In the genomic region with DNA sequence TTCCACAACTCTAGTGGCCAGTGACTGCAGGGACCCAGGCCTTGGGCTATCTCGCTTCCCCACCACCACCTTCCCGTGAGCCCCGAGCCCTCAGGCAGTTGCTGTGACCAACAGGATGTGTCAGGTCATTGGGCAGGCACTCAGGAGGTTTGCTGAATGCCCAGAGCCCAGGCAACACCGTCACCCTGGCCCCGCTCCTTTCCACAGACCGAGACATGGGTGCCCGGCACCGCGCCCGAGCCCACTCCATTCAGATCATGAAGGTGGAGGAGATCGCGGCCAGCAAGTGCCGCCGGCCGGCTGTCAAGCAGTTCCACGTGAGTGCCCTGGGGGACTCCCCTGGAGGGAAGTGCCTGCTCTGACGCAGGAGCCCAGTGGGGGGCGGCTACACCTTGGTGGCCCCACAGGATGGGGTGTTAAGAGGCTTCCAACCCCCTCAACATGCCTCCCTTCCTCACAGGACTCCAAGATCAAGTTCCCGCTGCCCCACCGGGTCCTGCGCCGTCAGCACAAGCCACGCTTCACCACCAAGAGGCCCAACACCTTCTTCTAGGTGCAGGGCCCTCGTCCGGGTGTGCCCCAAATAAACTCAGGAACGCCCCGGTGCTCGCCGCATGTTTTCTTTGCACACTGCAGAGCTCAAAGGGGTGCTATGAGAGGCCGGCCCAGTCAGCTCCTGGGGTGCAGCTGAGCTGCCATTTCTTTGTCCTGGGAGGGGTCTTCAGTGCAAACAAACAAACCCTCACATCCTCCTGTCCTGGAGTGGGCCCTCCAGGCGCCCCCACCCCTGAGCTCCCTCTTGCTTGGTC, we compare ENCODE assay signal across 9 cellular contexts. TPM values are rescaled to one million over a fixed set of nuclear protein-coding genes. Genes with fewer than 3 reads are reported as not detected.
DNase-seq lines count a peak whose midpoint lies in the region; TF ChIP-seq lines count a peak whose summit lies in the region.
"Had no signal": no experiment of that assay in that cellular context is flagged by ENCODE, and none has a peak within 500 bp of the region (broad histone marks: within the 10 kb centered on the region; RNA-seq: fewer than 3 reads in every experiment).

No MANE protein-coding gene starts in this region.

- H3K23ac ChIP-seq in H9 (ENCODE audit: insufficient read length, low read depth, low read length): no peak overlapping the region

- no peak overlapping the region for H2BK20ac ChIP-seq in H9 (ENCODE audit: low read depth, low read length, poor library complexity, severe bottlenecking)

- no peak overlapping the region for H3K27ac ChIP-seq in H9 (ENCODE audit: insufficient read length, low read depth, low read length)
- H3K27ac ChIP-seq in neural progenitor cell: no peak overlapping the region

- no peak overlapping the region for H4K8ac ChIP-seq in H9 (replicated peaks; ENCODE audit: insufficient read length, low read depth, low read length)

- H3K4me3 ChIP-seq in neural progenitor cell: no peak overlapping the region

- no peak overlapping the region for H3K9ac ChIP-seq in H9 (ENCODE audit: extremely low read depth, insufficient read length, low read length)
- no peak overlapping the region for H3K9ac ChIP-seq in neural progenitor cell

- intact Hi-C loops in activated T-helper 2 cell treated with anti-CD3 and anti-CD28 coated beads, Interferon-gamma antibody, Interleukin-2, Interleukin-4, amounts not matched to agents 10 μg/mL and 5 μg/mL and 100 μg/mL, durations not matched to agents 14 hours and 24 hours and 36 hours (cut with micrococcal nuclease): no loop called here

- H2BK120ac ChIP-seq in H9 (ENCODE audit: low read depth, low read length, poor library complexity, severe bottlenecking): no peak overlapping the region

- peak overlapping the region; percentile 56 to 99; a peak in 4 of 5 replicates for H3K4me3 Mint-ChIP-seq in H9
- peak overlapping the region; percentile 67 for H3K4me3 Mint-ChIP-seq in activated T-helper 2 cell treated with anti-CD3 and anti-CD28 coated beads, Interferon-gamma antibody, Interleukin-2, Interleukin-4, amounts not matched to agents 10 μg/mL and 5 μg/mL and 100 μg/mL, durations not matched to agents 14 hours and 24 hours and 36 hours (ENCODE audit: low read depth)
- H3K4me3 Mint-ChIP-seq in neural progenitor cell: peak overlapping the region; percentile 62

- no CpG with 5 or more reads among the region's 31 CpGs for WGBS in H9 (ENCODE audit: extremely low coverage, insufficient read length, low lambda C conversion rate)

- H3K9me3 ChIP-seq in H9 (ENCODE audit: control insufficient read depth, low read depth, low read length): no peaks in the 10 kb centered on the region
- H3K9me3 ChIP-seq in neural progenitor cell (ENCODE audit: low read depth): no peaks in the 10 kb centered on the region

- H2AK5ac ChIP-seq in H9 (ENCODE audit: insufficient read length, low read length): no peak overlapping the region

- H3F3A ChIP-seq in neural progenitor cell (ENCODE audit: low read depth): peaks cover 61% of the 10 kb centered on the region

- no peak overlapping the region for H3K14ac ChIP-seq in H9 (ENCODE audit: insufficient read depth, low read length)

- peaks cover 9% of the 10 kb centered on the region for H3K27me3 Mint-ChIP-seq in H9 (ENCODE audit: low read depth)
- H3K27me3 Mint-ChIP-seq in activated T-helper 2 cell treated with anti-CD3 and anti-CD28 coated beads, Interferon-gamma antibody, Interleukin-2, Interleukin-4, amounts not matched to agents 10 μg/mL and 5 μg/mL and 100 μg/mL, durations not matched to agents 14 hours and 24 hours and 36 hours (ENCODE audit: low read depth): no peaks in the 10 kb centered on the region
- H3K27me3 Mint-ChIP-seq in neural progenitor cell (ENCODE audit: insufficient read depth, low read depth): peaks cover 16% of the 10 kb centered on the region

- H3K4me1 ChIP-seq in H9 (ENCODE audit: insufficient read depth, low read length): no peaks in the 10 kb centered on the region
- H3K4me1 ChIP-seq in neural progenitor cell: peaks cover 7% of the 10 kb centered on the region

- peaks cover 4% of the 10 kb centered on the region for H3K36me3 ChIP-seq in neural progenitor cell

- H3K79me1 ChIP-seq in H9 (ENCODE audit: insufficient read depth, low read depth, low read length, poor library complexity, severe bottlenecking): peaks cover 7% of the 10 kb centered on the region

- H3K79me2 ChIP-seq in H9 (ENCODE audit: insufficient read depth, low read length): peaks cover 16% of the 10 kb centered on the region; the same call in 1 of the 2 replicates
- H3K79me2 ChIP-seq in neural progenitor cell (ENCODE audit: low read depth): peaks cover 32% of the 10 kb centered on the region

- no peak overlapping the region for H2BK15ac ChIP-seq in H9 (ENCODE audit: low read depth, low read length)

- H4K20me1 ChIP-seq in H9 (ENCODE audit: control insufficient read depth, insufficient read depth, insufficient read length): no peaks in the 10 kb centered on the region
- peaks cover 52% of the 10 kb centered on the region for H4K20me1 ChIP-seq in neural progenitor cell (ENCODE audit: low read depth)

- no peak overlapping the region for H3K56ac ChIP-seq in H9 (ENCODE audit: insufficient read length, low read depth, low read length)

- H3K4me1 Mint-ChIP-seq in H9 (peaks cover 13 to 33% of the 10 kb centered on the region in 2 experiments), neural progenitor cell (peaks cover 25% of the 10 kb centered on the region)
- H3K4me1 Mint-ChIP-seq in activated T-helper 2 cell treated with anti-CD3 and anti-CD28 coated beads, Interferon-gamma antibody, Interleukin-2, Interleukin-4, amounts not matched to agents 10 μg/mL and 5 μg/mL and 100 μg/mL, durations not matched to agents 14 hours and 24 hours and 36 hours (ENCODE audit: low read depth): peaks cover 14% of the 10 kb centered on the region

- no peak overlapping the region for H3T11ph ChIP-seq in H9 (ENCODE audit: low read length)

- H3K36me3 Mint-ChIP-seq in H9 (ENCODE audit: insufficient read depth in 1 of 3, low read depth in 3 of 3): peaks cover 40 to 64% (median 51%) of the 10 kb centered on the region in 3 experiments
- peaks cover 62% of the 10 kb centered on the region for H3K36me3 Mint-ChIP-seq in activated T-helper 2 cell treated with anti-CD3 and anti-CD28 coated beads, Interferon-gamma antibody, Interleukin-2, Interleukin-4, amounts not matched to agents 10 μg/mL and 5 μg/mL and 100 μg/mL, durations not matched to agents 14 hours and 24 hours and 36 hours (ENCODE audit: low read depth)
- H3K36me3 Mint-ChIP-seq in neural progenitor cell: peaks cover 32% of the 10 kb centered on the region

- no peak overlapping the region for H4K5ac ChIP-seq in H9 (ENCODE audit: insufficient read length, low read depth, low read length)

- H3K27me3 ChIP-seq in H9 (ENCODE audit: insufficient read depth, low read length): no peaks in the 10 kb centered on the region
- no peaks in the 10 kb centered on the region for H3K27me3 ChIP-seq in neural progenitor cell

- no peak overlapping the region for H2BK5ac ChIP-seq in H9 (ENCODE audit: insufficient read length, low read length)

- H3K4me2 ChIP-seq in H9 (ENCODE audit: insufficient read depth, insufficient read length, low read length) (no peak overlapping the region), neural progenitor cell (no peak overlapping the region)

- no peak overlapping the region for H3K4ac ChIP-seq in H9 (ENCODE audit: low read depth, low read length)

- H2AFZ ChIP-seq in H9 (ENCODE audit: low read length): no peak overlapping the region
- H2AFZ ChIP-seq in neural progenitor cell (replicated peaks): no peak overlapping the region

- peaks cover 4% of the 10 kb centered on the region for H3K23me2 ChIP-seq in H9 (ENCODE audit: insufficient read length, low read depth, low read length, poor library complexity, severe bottlenecking)

- peaks cover 0 to 2% of the 10 kb centered on the region in 2 experiments; a peak in 2 of 5 replicates for H3K9me3 Mint-ChIP-seq in H9
- H3K9me3 Mint-ChIP-seq in activated T-helper 2 cell treated with anti-CD3 and anti-CD28 coated beads, Interferon-gamma antibody, Interleukin-2, Interleukin-4, amounts not matched to agents 10 μg/mL and 5 μg/mL and 100 μg/mL, durations not matched to agents 14 hours and 24 hours and 36 hours: no peaks in the 10 kb centered on the region
- no peaks in the 10 kb centered on the region for H3K9me3 Mint-ChIP-seq in neural progenitor cell

- DNase-seq in ELF-1 (ENCODE audit: low read depth, low spot score): peak; percentile 21
- no peak for DNase-seq in H9
- DNase-seq in activated T-helper 2 cell treated with anti-CD3 and anti-CD28 coated beads, Interferon-gamma antibody, Interleukin-2, Interleukin-4, amounts not matched to agents 10 μg/mL and 5 μg/mL and 100 μg/mL, durations not matched to agents 14 hours and 24 hours and 36 hours (ENCODE audit: low spot score): no peak
- no peak for DNase-seq in neural progenitor cell (ENCODE audit: low spot score)
- DNase-seq in kidney tubule cell (ENCODE audit: low spot score): no peak
- no peak for DNase-seq in GOT3 (lab: John Stamatoyannopoulos, UW)
- DNase-seq in NCI-H187 treated with DMSO at 0.1 percent for 48 hours (lab: John Stamatoyannopoulos, UW): no peak
- DNase-seq: hippocampal formation had no signal

- TF ChIP-seq CTCF in H9 (conservative IDR thresholded peaks at IDR 0.05): no peak
- no peak for TF ChIP-seq CTCF in neural progenitor cell (IDR thresholded peaks at IDR 0.05)

- H4K91ac ChIP-seq in H9 (ENCODE audit: insufficient read length, low read depth, low read length): no peak overlapping the region

- no peak overlapping the region for H3K18ac ChIP-seq in H9 (ENCODE audit: insufficient read length, low read depth, low read length)

- H3K27ac Mint-ChIP-seq in H9 (peak overlapping the region; percentile 79 to 96 (median 94)), neural progenitor cell (no peak overlapping the region)
- H3K27ac Mint-ChIP-seq in activated T-helper 2 cell treated with anti-CD3 and anti-CD28 coated beads, Interferon-gamma antibody, Interleukin-2, Interleukin-4, amounts not matched to agents 10 μg/mL and 5 μg/mL and 100 μg/mL, durations not matched to agents 14 hours and 24 hours and 36 hours: peak overlapping the region; percentile 73

- no peak overlapping the region for H2BK12ac ChIP-seq in H9 (ENCODE audit: insufficient read length, low read depth, low read length)

RNA-seq across cellular contexts. Expression of a gene that starts 3.2 kb away (rescaled TPM):
- total RNA-seq in H9 (2021): 2,837 and 2,851 TPM in 2 replicates
- total RNA-seq in activated T-helper 2 cell treated with anti-CD3 and anti-CD28 coated beads, Interferon-gamma antibody, Interleukin-2, Interleukin-4, amounts not matched to agents 10 μg/mL and 5 μg/mL and 100 μg/mL, durations not matched to agents 14 hours and 24 hours and 36 hours: 2,784 and 2,842 TPM in 2 replicates
- 975 and 1,520 TPM in 2 replicates for total RNA-seq in neural progenitor cell (ENCODE audit: low replicate concordance)

RNA-seq across cellular contexts. Expression of a gene that starts 8.8 kb away (rescaled TPM):
- 1.7 and 1.8 TPM in 2 replicates for total RNA-seq in H9 (2021)
- total RNA-seq in activated T-helper 2 cell treated with anti-CD3 and anti-CD28 coated beads, Interferon-gamma antibody, Interleukin-2, Interleukin-4, amounts not matched to agents 10 μg/mL and 5 μg/mL and 100 μg/mL, durations not matched to agents 14 hours and 24 hours and 36 hours: 0.69 and 0.75 TPM in 2 replicates
- 0.37 and 0.51 TPM in 2 replicates for total RNA-seq in neural progenitor cell (ENCODE audit: low replicate concordance)

RNA-seq across cellular contexts. Expression of a gene that starts 15.1 kb away (rescaled TPM):
- total RNA-seq in H9 (2021) (3.3 and 3.5 TPM in 2 replicates), neural progenitor cell (ENCODE audit: low replicate concordance) (3.4 and 3.9 TPM in 2 replicates)
- 212 and 221 TPM in 2 replicates for total RNA-seq in activated T-helper 2 cell treated with anti-CD3 and anti-CD28 coated beads, Interferon-gamma antibody, Interleukin-2, Interleukin-4, amounts not matched to agents 10 μg/mL and 5 μg/mL and 100 μg/mL, durations not matched to agents 14 hours and 24 hours and 36 hours

RNA-seq across cellular contexts. Expression of a gene that starts 41.6 kb away (rescaled TPM):
- 0.61 and 0.63 TPM in 2 replicates for total RNA-seq in H9 (2021)
- total RNA-seq in activated T-helper 2 cell treated with anti-CD3 and anti-CD28 coated beads, Interferon-gamma antibody, Interleukin-2, Interleukin-4, amounts not matched to agents 10 μg/mL and 5 μg/mL and 100 μg/mL, durations not matched to agents 14 hours and 24 hours and 36 hours: 6.2 and 6.9 TPM in 2 replicates
- 0.37 TPM in 1 of 2 replicates, not detected in the other for total RNA-seq in neural progenitor cell (ENCODE audit: low replicate concordance)
- total RNA-seq: G401 had no signal

Comparison
In these comparisons a context has a peak if more than half of its experiments do, and no peak if none do; other contexts are left out.
1. RNA of a gene that starts 15.1 kb away (total RNA-seq): 212 to 221 TPM in activated T-helper 2 cell treated with anti-CD3 and anti-CD28 coated beads, Interferon-gamma antibody, Interleukin-2, Interleukin-4, amounts not matched to agents 10 μg/mL and 5 μg/mL and 100 μg/mL, durations not matched to agents 14 hours and 24 hours and 36 hours; 3.4 to 3.9 TPM in neural progenitor cell and 3.3 to 3.5 TPM in H9; every median in the first group is over 10 times any median in the second.
2. Peak in every context shown above with its lines, with median percentiles within 50 percentile points of each other: H3K4me3 Mint-ChIP-seq.